10 cellular contexts compared by ENCODE assay signal in the genomic region with DNA sequence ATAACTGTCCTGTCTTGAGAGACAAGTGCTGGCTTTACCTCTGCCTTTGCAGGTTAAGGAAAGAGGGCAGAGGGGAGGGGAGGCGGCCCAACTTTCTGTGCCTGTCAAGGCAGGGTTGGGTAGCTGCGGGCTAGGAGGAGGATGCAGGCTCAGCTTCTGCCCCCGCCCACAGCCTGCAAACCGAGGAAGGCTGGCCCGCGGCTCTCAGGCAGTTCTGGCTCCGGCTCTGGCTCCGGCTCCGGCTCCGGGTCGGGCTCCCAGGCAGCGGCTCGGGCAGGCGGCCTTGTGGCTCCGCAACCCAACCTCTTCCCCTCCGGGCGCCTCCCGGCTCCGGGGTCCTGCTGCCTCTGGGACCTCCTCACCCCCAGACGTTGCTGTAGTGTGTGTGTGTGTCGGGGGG.
DNase-seq lines count a peak whose midpoint lies in the region; ATAC-seq and TF ChIP-seq lines count a peak whose summit lies in the region.
"Had no signal": no experiment of that assay in that cellular context is flagged by ENCODE, and none has a peak within 500 bp of the region (broad histone marks: within the 10 kb centered on the region; RNA-seq: fewer than 3 reads in every experiment).

No MANE protein-coding gene starts in this region.

- ATAC-seq in activated T-cell treated with anti-CD3 and anti-CD28 coated beads, Interleukin-2, amount 50 U/mL, for 72 hours (replicated peaks in 1 of 2) = peak in 1 of 2 donors; percentile 30
- no peak for ATAC-seq in activated T-cell treated with anti-CD3 and anti-CD28 coated beads, Interleukin-2, amount 50 U/mL, for 4 hours
- ATAC-seq in left lung (peak; percentile 56), upper lobe of right lung (peak; percentile 60), SK-N-SH treated with all-trans-retinoic acid at 6 μM for 48 hours (no peak)

- H3K9me3 ChIP-seq in left lung (no peaks in the 10 kb centered on the region), upper lobe of right lung (no peaks in the 10 kb centered on the region)

- TF ChIP-seq CTCF in left lung (IDR thresholded peaks at IDR 0.05) (no peak), upper lobe of right lung (IDR thresholded peaks at IDR 0.05) (no peak)

- H3K27ac ChIP-seq in caudate nucleus (ENCODE audit: low read depth, low read length) = peak overlapping the region; percentile 26
- H3K27ac ChIP-seq in left lung = no peak overlapping the region
- no peak overlapping the region for H3K27ac ChIP-seq in upper lobe of right lung

- intact Hi-C loops in left lung (cut with DNase I) (no loop called here), upper lobe of right lung (cut with DNase I) (no loop called here)

- no peak overlapping the region for H3K4me3 ChIP-seq in left lung
- no peak overlapping the region for H3K4me3 ChIP-seq in upper lobe of right lung

- H3K36me3 Mint-ChIP-seq in activated T-cell treated with anti-CD3 and anti-CD28 coated beads, Interleukin-2, amount 50 U/mL, for 72 hours (ENCODE audit: insufficient read depth in 2 of 2) = no peaks in the 10 kb centered on the region
- H3K36me3 Mint-ChIP-seq in activated T-cell treated with anti-CD3 and anti-CD28 coated beads, Interleukin-2, amount 50 U/mL, for 4 hours (ENCODE audit: insufficient read depth) = no peaks in the 10 kb centered on the region

- H3K4me1 ChIP-seq in left lung = peaks cover 3 to 8% of the 10 kb centered on the region in 2 donors
- peaks cover 5% of the 10 kb centered on the region for H3K4me1 ChIP-seq in upper lobe of right lung

- H3K27me3 Mint-ChIP-seq in activated T-cell treated with anti-CD3 and anti-CD28 coated beads, Interleukin-2, amount 50 U/mL, for 72 hours (ENCODE audit: low read depth) = peaks cover 81% of the 10 kb centered on the region
- H3K27me3 Mint-ChIP-seq in activated T-cell treated with anti-CD3 and anti-CD28 coated beads, Interleukin-2, amount 50 U/mL, for 4 hours (ENCODE audit: low read depth) = peaks cover 63% of the 10 kb centered on the region

- DNase-seq in activated T-cell treated with anti-CD3 and anti-CD28 coated beads, Interleukin-2, amount 50 U/mL, for 72 hours = no peak
- DNase-seq in activated T-cell treated with anti-CD3 and anti-CD28 coated beads, Interleukin-2, amount 50 U/mL, for 4 hours = no peak
- DNase-seq in caudate nucleus (lab: John Stamatoyannopoulos, UW) = peak in 1 of 61 donors; percentile 2
- DNase-seq in left lung = peak in 1 of 2 donors; percentile 79
- no peak for DNase-seq in upper lobe of right lung
- no peak for DNase-seq in NCI-H82 treated with DMSO at 0.1 percent for 48 hours (lab: John Stamatoyannopoulos, UW; ENCODE audit: unreplicated experiment)
- no peak for DNase-seq in NCI-H1930 (lab: John Stamatoyannopoulos, UW)
- DNase-seq: NCI-H1092 treated with DMSO at 0.1 percent for 48 hours had no signal

- H3K36me3 ChIP-seq in left lung (no peaks in the 10 kb centered on the region), upper lobe of right lung (no peaks in the 10 kb centered on the region)

- H3K27ac Mint-ChIP-seq in activated T-cell treated with anti-CD3 and anti-CD28 coated beads, Interleukin-2, amount 50 U/mL, for 72 hours = no peak overlapping the region
- H3K27ac Mint-ChIP-seq: B cell had no signal

- H3K27me3 ChIP-seq in left lung (peaks cover 5 to 43% of the 10 kb centered on the region in 2 donors), upper lobe of right lung (peaks cover 4% of the 10 kb centered on the region)

- no peaks in the 10 kb centered on the region for H3K9me3 Mint-ChIP-seq in activated T-cell treated with anti-CD3 and anti-CD28 coated beads, Interleukin-2, amount 50 U/mL, for 72 hours
- no peaks in the 10 kb centered on the region for H3K9me3 Mint-ChIP-seq in activated T-cell treated with anti-CD3 and anti-CD28 coated beads, Interleukin-2, amount 50 U/mL, for 4 hours

- peaks cover 26% of the 10 kb centered on the region for H3K4me1 Mint-ChIP-seq in activated T-cell treated with anti-CD3 and anti-CD28 coated beads, Interleukin-2, amount 50 U/mL, for 72 hours (ENCODE audit: low read depth)
- peaks cover 9% of the 10 kb centered on the region for H3K4me1 Mint-ChIP-seq in activated T-cell treated with anti-CD3 and anti-CD28 coated beads, Interleukin-2, amount 50 U/mL, for 4 hours (ENCODE audit: low read depth)

- peak overlapping the region; percentile 13 to 22 for H3K4me3 Mint-ChIP-seq in activated T-cell treated with anti-CD3 and anti-CD28 coated beads, Interleukin-2, amount 50 U/mL, for 72 hours
- H3K4me3 Mint-ChIP-seq in activated T-cell treated with anti-CD3 and anti-CD28 coated beads, Interleukin-2, amount 50 U/mL, for 4 hours = no peak overlapping the region

TF ChIP-seq in SK-N-SH treated with all-trans-retinoic acid at 6 μM for 48 hours, 23 proteins besides CTCF, POLR2A, EP300 and RAD21 (continues in another document):
- TF ChIP-seq PPARA (CRISPR knock-in tag; IDR thresholded peaks at IDR 0.05; ENCODE audit: borderline replicate concordance) (no peak), ZNF70 (CRISPR knock-in tag; IDR thresholded peaks at IDR 0.05) (no peak), TOX (CRISPR knock-in tag; IDR thresholded peaks at IDR 0.05; ENCODE audit: borderline replicate concordance) (no peak), ZFP30 (CRISPR knock-in tag; IDR thresholded peaks at IDR 0.05) (no peak), ARNTL (CRISPR knock-in tag; IDR thresholded peaks at IDR 0.05; ENCODE audit: borderline replicate concordance, low read depth) (no peak), ZNF8 (CRISPR knock-in tag; IDR thresholded peaks at IDR 0.05) (no peak), SNAI2 (CRISPR knock-in tag; IDR thresholded peaks at IDR 0.05) (no peak), TCF4 (CRISPR knock-in tag; IDR thresholded peaks at IDR 0.05; ENCODE audit: borderline replicate concordance) (no peak), GLIS3 (CRISPR knock-in tag; IDR thresholded peaks at IDR 0.05) (no peak)
- TF ChIP-seq, protein P1, sequence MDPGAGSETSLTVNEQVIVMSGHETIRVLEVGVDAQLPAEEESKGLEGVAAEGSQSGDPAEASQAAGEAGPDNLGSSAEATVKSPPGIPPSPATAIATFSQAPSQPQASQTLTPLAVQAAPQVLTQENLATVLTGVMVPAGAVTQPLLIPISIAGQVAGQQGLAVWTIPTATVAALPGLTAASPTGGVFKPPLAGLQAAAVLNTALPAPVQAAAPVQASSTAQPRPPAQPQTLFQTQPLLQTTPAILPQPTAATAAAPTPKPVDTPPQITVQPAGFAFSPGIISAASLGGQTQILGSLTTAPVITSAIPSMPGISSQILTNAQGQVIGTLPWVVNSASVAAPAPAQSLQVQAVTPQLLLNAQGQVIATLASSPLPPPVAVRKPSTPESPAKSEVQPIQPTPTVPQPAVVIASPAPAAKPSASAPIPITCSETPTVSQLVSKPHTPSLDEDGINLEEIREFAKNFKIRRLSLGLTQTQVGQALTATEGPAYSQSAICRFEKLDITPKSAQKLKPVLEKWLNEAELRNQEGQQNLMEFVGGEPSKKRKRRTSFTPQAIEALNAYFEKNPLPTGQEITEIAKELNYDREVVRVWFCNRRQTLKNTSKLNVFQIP (CRISPR knock-in tag; IDR thresholded peaks at IDR 0.05; ENCODE audit: borderline replicate concordance, low read depth) = no peak
- TF ChIP-seq, protein P2, sequence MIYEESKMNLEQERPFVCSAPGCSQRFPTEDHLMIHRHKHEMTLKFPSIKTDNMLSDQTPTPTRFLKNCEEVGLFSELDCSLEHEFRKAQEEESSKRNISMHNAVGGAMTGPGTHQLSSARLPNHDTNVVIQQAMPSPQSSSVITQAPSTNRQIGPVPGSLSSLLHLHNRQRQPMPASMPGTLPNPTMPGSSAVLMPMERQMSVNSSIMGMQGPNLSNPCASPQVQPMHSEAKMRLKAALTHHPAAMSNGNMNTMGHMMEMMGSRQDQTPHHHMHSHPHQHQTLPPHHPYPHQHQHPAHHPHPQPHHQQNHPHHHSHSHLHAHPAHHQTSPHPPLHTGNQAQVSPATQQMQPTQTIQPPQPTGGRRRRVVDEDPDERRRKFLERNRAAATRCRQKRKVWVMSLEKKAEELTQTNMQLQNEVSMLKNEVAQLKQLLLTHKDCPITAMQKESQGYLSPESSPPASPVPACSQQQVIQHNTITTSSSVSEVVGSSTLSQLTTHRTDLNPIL (CRISPR knock-in tag; IDR thresholded peaks at IDR 0.05; ENCODE audit: low read depth) = no peak
- TF ChIP-seq, protein P3, sequence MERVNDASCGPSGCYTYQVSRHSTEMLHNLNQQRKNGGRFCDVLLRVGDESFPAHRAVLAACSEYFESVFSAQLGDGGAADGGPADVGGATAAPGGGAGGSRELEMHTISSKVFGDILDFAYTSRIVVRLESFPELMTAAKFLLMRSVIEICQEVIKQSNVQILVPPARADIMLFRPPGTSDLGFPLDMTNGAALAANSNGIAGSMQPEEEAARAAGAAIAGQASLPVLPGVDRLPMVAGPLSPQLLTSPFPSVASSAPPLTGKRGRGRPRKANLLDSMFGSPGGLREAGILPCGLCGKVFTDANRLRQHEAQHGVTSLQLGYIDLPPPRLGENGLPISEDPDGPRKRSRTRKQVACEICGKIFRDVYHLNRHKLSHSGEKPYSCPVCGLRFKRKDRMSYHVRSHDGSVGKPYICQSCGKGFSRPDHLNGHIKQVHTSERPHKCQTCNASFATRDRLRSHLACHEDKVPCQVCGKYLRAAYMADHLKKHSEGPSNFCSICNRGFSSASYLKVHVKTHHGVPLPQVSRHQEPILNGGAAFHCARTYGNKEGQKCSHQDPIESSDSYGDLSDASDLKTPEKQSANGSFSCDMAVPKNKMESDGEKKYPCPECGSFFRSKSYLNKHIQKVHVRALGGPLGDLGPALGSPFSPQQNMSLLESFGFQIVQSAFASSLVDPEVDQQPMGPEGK (CRISPR knock-in tag; IDR thresholded peaks at IDR 0.05; ENCODE audit: borderline replicate concordance) = no peak

Comparison
In these comparisons a context has a peak if more than half of its experiments do, and no peak if none do; other contexts are left out.
1. ATAC-seq: peak in left lung (single experiment) and upper lobe of right lung (single experiment); none in activated T-cell treated with anti-CD3 and anti-CD28 coated beads, Interleukin-2, amount 50 U/mL, for 4 hours (0 of 2) and SK-N-SH treated with all-trans-retinoic acid at 6 μM for 48 hours (single experiment).